Comparison of ENCODE assay signal across 1 cellular context in the genomic region with DNA sequence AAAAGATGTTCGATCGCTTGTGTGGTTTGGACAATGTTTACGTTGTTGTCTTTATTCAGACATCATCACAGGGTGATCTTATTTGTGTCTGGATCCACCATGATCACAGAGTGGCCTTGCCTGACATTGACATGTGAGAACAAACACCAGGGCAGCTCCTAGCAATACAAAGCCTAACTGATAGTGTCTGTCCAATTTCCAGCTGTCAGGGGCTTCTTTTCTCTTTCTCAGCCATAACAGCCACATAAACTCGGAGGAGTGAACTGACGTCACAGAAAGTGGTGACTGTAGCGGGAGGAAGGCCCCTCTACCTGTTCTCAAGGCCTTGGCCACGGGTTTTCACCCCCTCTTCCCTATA.
TF ChIP-seq lines count a peak whose summit lies in the region.

No MANE protein-coding gene starts in this region.

TF ChIP-seq in HepG2, 621 proteins besides CTCF, POLR2A, EP300 and RAD21:
- TF ChIP-seq CREB1 (IDR thresholded peaks at IDR 0.05) (peak; percentile 82), CREB1 (CRISPR knock-in tag; IDR thresholded peaks at IDR 0.05) (no peak), SP5 (CRISPR knock-in tag; IDR thresholded peaks at IDR 0.05; ENCODE audit: borderline replicate concordance, low read depth) (no peak), TMF1 (CRISPR knock-in tag; IDR thresholded peaks at IDR 0.05; ENCODE audit: low read depth) (no peak), RXRA (CRISPR knock-in tag; IDR thresholded peaks at IDR 0.05) (no peak)
- TF ChIP-seq, protein P1, sequence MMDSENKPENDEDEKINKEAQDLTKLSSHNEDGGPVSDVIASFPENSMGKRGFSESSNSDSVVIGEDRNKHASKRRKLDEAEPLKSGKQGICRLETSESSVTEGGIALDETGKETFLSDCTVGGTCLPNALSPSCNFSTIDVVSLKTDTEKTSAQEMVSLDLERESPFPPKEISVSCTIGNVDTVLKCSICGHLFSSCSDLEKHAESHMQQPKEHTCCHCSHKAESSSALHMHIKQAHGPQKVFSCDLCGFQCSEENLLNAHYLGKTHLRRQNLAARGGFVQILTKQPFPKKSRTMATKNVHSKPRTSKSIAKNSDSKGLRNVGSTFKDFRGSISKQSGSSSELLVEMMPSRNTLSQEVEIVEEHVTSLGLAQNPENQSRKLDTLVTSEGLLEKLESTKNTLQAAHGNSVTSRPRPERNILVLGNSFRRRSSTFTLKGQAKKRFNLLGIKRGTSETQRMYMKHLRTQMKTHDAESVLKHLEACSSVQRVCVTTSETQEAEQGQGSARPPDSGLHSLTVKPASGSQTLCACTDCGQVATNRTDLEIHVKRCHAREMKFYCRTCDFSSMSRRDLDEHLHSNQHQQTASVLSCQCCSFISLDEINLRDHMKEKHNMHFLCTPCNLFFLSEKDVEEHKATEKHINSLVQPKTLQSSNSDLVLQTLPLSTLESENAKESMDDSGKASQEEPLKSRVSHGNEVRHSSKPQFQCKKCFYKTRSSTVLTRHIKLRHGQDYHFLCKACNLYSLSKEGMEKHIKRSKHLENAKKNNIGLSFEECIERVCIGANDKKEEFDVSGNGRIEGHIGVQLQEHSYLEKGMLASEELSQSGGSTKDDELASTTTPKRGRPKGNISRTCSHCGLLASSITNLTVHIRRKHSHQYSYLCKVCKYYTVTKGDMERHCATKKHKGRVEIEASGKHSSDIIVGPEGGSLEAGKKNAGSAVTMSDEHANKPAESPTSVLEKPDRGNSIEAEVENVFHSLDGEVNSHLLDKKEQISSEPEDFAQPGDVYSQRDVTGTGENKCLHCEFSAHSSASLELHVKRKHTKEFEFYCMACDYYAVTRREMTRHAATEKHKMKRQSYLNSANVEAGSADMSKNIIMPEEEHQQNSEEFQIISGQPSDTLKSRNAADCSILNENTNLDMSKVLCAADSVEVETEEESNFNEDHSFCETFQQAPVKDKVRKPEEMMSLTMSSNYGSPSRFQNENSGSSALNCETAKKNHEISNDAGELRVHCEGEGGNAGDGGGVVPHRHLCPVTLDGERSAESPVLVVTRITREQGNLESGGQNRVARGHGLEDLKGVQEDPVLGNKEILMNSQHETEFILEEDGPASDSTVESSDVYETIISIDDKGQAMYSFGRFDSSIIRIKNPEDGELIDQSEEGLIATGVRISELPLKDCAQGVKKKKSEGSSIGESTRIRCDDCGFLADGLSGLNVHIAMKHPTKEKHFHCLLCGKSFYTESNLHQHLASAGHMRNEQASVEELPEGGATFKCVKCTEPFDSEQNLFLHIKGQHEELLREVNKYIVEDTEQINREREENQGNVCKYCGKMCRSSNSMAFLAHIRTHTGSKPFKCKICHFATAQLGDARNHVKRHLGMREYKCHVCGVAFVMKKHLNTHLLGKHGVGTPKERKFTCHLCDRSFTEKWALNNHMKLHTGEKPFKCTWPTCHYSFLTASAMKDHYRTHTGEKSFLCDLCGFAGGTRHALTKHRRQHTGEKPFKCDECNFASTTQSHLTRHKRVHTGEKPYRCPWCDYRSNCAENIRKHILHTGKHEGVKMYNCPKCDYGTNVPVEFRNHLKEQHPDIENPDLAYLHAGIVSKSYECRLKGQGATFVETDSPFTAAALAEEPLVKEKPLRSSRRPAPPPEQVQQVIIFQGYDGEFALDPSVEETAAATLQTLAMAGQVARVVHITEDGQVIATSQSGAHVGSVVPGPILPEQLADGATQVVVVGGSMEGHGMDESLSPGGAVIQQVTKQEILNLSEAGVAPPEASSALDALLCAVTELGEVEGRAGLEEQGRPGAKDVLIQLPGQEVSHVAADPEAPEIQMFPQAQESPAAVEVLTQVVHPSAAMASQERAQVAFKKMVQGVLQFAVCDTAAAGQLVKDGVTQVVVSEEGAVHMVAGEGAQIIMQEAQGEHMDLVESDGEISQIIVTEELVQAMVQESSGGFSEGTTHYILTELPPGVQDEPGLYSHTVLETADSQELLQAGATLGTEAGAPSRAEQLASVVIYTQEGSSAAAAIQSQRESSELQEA (CRISPR knock-in tag; IDR thresholded peaks at IDR 0.05; ENCODE audit: not compliant biosample characterization) = no peak
TF ChIP-seq in HepG2: peak in this region for 1.
